In genomic region chr17:62479895-62480253, GRCh38 we compare ENCODE assay signal across 8 cellular contexts. TPM values are rescaled to one million over a fixed set of nuclear protein-coding genes. Genes with fewer than 3 reads are reported as not detected.
DNase-seq lines count a peak whose midpoint lies in the region; ATAC-seq and TF ChIP-seq lines count a peak whose summit lies in the region.
"Not testable (repeated sequence)": the region's sequence is repeated elsewhere in the genome, so short reads cannot be mapped to it uniquely, and the experiment has no call there.

No MANE protein-coding gene starts in this region.

- not testable (repeated sequence) for TF ChIP-seq RAD21 in neural cell (conservative IDR thresholded peaks at IDR 0.05)

- CTCF ChIA-PET in PC-3 (lab: Charles Lee): not testable (repeated sequence)

- peaks cover 19 to 41% (median 30%) of the 10 kb centered on the region in 11 experiments; a peak in 21 of 22 replicates for H3K36me3 ChIP-seq in BLaER1 treated with 17β-estradiol and CSF1 and Interleukin-3, amounts not matched to agents 10 nM and 100 nM
- H3K36me3 ChIP-seq in PC-3 (ENCODE audit: low read depth, low read length); ectodermal cell (ENCODE audit: control insufficient read depth, insufficient read depth, low read length); neural cell (ENCODE audit: insufficient read depth, low read length): not testable (repeated sequence)

- BruUV-seq in PC-3 (replicated peaks; lab: Mats Ljungman, UMichigan): TSS peak; percentile 51

- peak overlapping the region; percentile 38; the same call in 1 of the 2 replicates for H2AFZ ChIP-seq in PC-3 (ENCODE audit: low read length)
- H2AFZ ChIP-seq in neural cell (ENCODE audit: low read depth, low read length): not testable (repeated sequence)

- TF ChIP-seq CTCF in HL-60 (IDR thresholded peaks at IDR 0.05; ENCODE audit: insufficient read depth, low read length); PC-3 (conservative IDR thresholded peaks at IDR 0.05; ENCODE audit: low read depth, low read length); neural cell (IDR thresholded peaks at IDR 0.05; ENCODE audit: poor library complexity, severe bottlenecking): not testable (repeated sequence)

- H3K9me3 Mint-ChIP-seq in activated T-helper 1 cell treated with anti-CD3 and anti-CD28 coated beads, Interleukin-12 subunit alpha, Interleukin-12 subunit beta, Interleukin-2, Interleukin-4 antibody, amounts not matched to agents 30 ng/mL and 10 ng/mL and 1 ng/mL, durations not matched to agents 14 hours and 24 hours and 36 hours: not testable (repeated sequence)

- intact Hi-C loops in PC-3 (cut with micrococcal nuclease): not testable (repeated sequence)
- intact Hi-C loops in activated T-helper 1 cell treated with anti-CD3 and anti-CD28 coated beads, Interleukin-12 subunit alpha, Interleukin-12 subunit beta, Interleukin-2, Interleukin-4 antibody, amounts not matched to agents 30 ng/mL and 10 ng/mL and 1 ng/mL, durations not matched to agents 14 hours and 24 hours and 36 hours (cut with micrococcal nuclease): loop anchor here (2.0 kb wide), 1 partner anchor 57 kb away; the partner anchor contains the start of gene METTL2A

- not testable (repeated sequence) for H3F3A ChIP-seq in PC-3 (ENCODE audit: low read length, unreplicated experiment); neural cell (ENCODE audit: insufficient read depth, low read length, poor library complexity, severe bottlenecking)

- H3K9ac ChIP-seq in BLaER1 treated with 17β-estradiol and CSF1 and Interleukin-3, amounts not matched to agents 10 nM and 100 nM: peak overlapping the region; percentile 96 to 99 (median 98)
- peak overlapping the region; percentile 95 for H3K9ac ChIP-seq in PC-3 (ENCODE audit: low read length)
- peak overlapping the region; percentile 77 for H3K9ac ChIP-seq in neural cell (ENCODE audit: low read length)

- H3K27me3 Mint-ChIP-seq in activated T-helper 1 cell treated with anti-CD3 and anti-CD28 coated beads, Interleukin-12 subunit alpha, Interleukin-12 subunit beta, Interleukin-2, Interleukin-4 antibody, amounts not matched to agents 30 ng/mL and 10 ng/mL and 1 ng/mL, durations not matched to agents 14 hours and 24 hours and 36 hours (ENCODE audit: insufficient read depth): not testable (repeated sequence)

- peaks cover 65% of the 10 kb centered on the region for H3K79me2 ChIP-seq in PC-3 (ENCODE audit: low read length)
- H3K79me2 ChIP-seq in neural cell (replicated peaks; ENCODE audit: insufficient read depth, low read length): peaks cover 34% of the 10 kb centered on the region

- H3K9me2 ChIP-seq in PC-3 (replicated peaks; ENCODE audit: low read length); neural cell (ENCODE audit: insufficient read depth, low read length): not testable (repeated sequence)

- H3K27ac ChIP-seq in BLaER1 treated with 17β-estradiol and CSF1 and Interleukin-3, amounts not matched to agents 10 nM and 100 nM: peak overlapping the region; percentile 96 to 98 (median 97)
- H3K27ac ChIP-seq in HL-60 (replicated peaks) (peak overlapping the region; percentile 78), PC-3 (ENCODE audit: low read length) (peak overlapping the region; percentile 46), neural cell (ENCODE audit: low read length) (peak overlapping the region; percentile 63), substantia nigra (ENCODE audit: low read depth, low read length, poor library complexity, severe bottlenecking) (peak overlapping the region; percentile 63)
- not testable (repeated sequence) for H3K27ac ChIP-seq in ectodermal cell (ENCODE audit: insufficient read depth, low read depth, low read length, poor library complexity, severe bottlenecking)

- TF ChIP-seq EP300 in neural cell (conservative IDR thresholded peaks at IDR 0.05; ENCODE audit: poor library complexity, severe bottlenecking): not testable (repeated sequence)

- not testable (repeated sequence) for H3K27me3 ChIP-seq in BLaER1 treated with 17β-estradiol and CSF1 and Interleukin-3, amounts not matched to agents 10 nM and 100 nM; HL-60 (ENCODE audit: insufficient read depth, poor library complexity, severe bottlenecking); PC-3 (ENCODE audit: low read length); ectodermal cell (ENCODE audit: control insufficient read depth, insufficient read depth, low read length, poor library complexity, severe bottlenecking); neural cell (ENCODE audit: insufficient read depth, low read depth, low read length)

- peak overlapping the region; percentile 92 for H3K27ac Mint-ChIP-seq in activated T-helper 1 cell treated with anti-CD3 and anti-CD28 coated beads, Interleukin-12 subunit alpha, Interleukin-12 subunit beta, Interleukin-2, Interleukin-4 antibody, amounts not matched to agents 30 ng/mL and 10 ng/mL and 1 ng/mL, durations not matched to agents 14 hours and 24 hours and 36 hours

- peaks cover 18% of the 10 kb centered on the region for H3K36me3 Mint-ChIP-seq in activated T-helper 1 cell treated with anti-CD3 and anti-CD28 coated beads, Interleukin-12 subunit alpha, Interleukin-12 subunit beta, Interleukin-2, Interleukin-4 antibody, amounts not matched to agents 30 ng/mL and 10 ng/mL and 1 ng/mL, durations not matched to agents 14 hours and 24 hours and 36 hours (ENCODE audit: low read depth)

- H3K9me3 ChIP-seq in BLaER1 treated with 17β-estradiol and CSF1 and Interleukin-3, amounts not matched to agents 10 nM and 100 nM (replicated peaks in 1 of 11); PC-3 (ENCODE audit: low read length); ectodermal cell (ENCODE audit: control insufficient read depth, low read length); iPS-18c (ENCODE audit: control insufficient read depth, insufficient read depth, low read length); neural cell (ENCODE audit: low read length): not testable (repeated sequence)

- H3K4me1 ChIP-seq in BLaER1 treated with 17β-estradiol and CSF1 and Interleukin-3, amounts not matched to agents 10 nM and 100 nM: peaks cover 17 to 42% (median 26%) of the 10 kb centered on the region in 10 experiments
- peaks cover 15% of the 10 kb centered on the region for H3K4me1 ChIP-seq in PC-3 (ENCODE audit: insufficient read depth, low read length)
- H3K4me1 ChIP-seq in ectodermal cell (ENCODE audit: control insufficient read depth, insufficient read depth, low read length): not testable (repeated sequence)

- WGBS in ectodermal cell, 2 experiments: 0 to 10% methylated on average over 3 to 4 of the region's 5 CpGs

- POLR2A ChIA-PET in PC-3 (lab: Charles Lee; ENCODE audit: unreplicated experiment): not testable (repeated sequence)

- H3K4me2 ChIP-seq in BLaER1 treated with 17β-estradiol and CSF1 and Interleukin-3, amounts not matched to agents 10 nM and 100 nM: peak overlapping the region; percentile 72 to 90 (median 83)
- H3K4me2 ChIP-seq in PC-3 (ENCODE audit: low read length) (peak overlapping the region; percentile 99), neural cell (ENCODE audit: low read length) (peak overlapping the region; percentile 76)

- ATAC-seq in PC-3: not testable (repeated sequence)

- not testable (repeated sequence) for DNase-seq in HL-60 (ENCODE audit: low read depth in 1 of 2, low spot score in 1 of 2); PC-3; activated T-helper 1 cell treated with anti-CD3 and anti-CD28 coated beads, Interleukin-12 subunit alpha, Interleukin-12 subunit beta, Interleukin-2, Interleukin-4 antibody, amounts not matched to agents 30 ng/mL and 10 ng/mL and 1 ng/mL, durations not matched to agents 14 hours and 24 hours and 36 hours (ENCODE audit: low spot score)
- DNase-seq in substantia nigra (lab: John Stamatoyannopoulos, UW): peak in 1 of 49 donors; percentile 8

- H4K20me1 ChIP-seq in BLaER1 treated with 17β-estradiol and CSF1 and Interleukin-3, amounts not matched to agents 10 nM and 100 nM: peaks cover 17 to 52% (median 43%) of the 10 kb centered on the region in 11 experiments; a peak in 20 of 22 replicates
- H4K20me1 ChIP-seq in PC-3 (ENCODE audit: low read length): peaks cover 11% of the 10 kb centered on the region; the same call in 1 of the 2 replicates
- H4K20me1 ChIP-seq in neural cell (ENCODE audit: insufficient read depth): not testable (repeated sequence)

- peaks cover 31% of the 10 kb centered on the region for H3K4me1 Mint-ChIP-seq in activated T-helper 1 cell treated with anti-CD3 and anti-CD28 coated beads, Interleukin-12 subunit alpha, Interleukin-12 subunit beta, Interleukin-2, Interleukin-4 antibody, amounts not matched to agents 30 ng/mL and 10 ng/mL and 1 ng/mL, durations not matched to agents 14 hours and 24 hours and 36 hours (ENCODE audit: low read depth)

- peak overlapping the region; percentile 82 to 94 (median 86) for H3K4me3 ChIP-seq in BLaER1 treated with 17β-estradiol and CSF1 and Interleukin-3, amounts not matched to agents 10 nM and 100 nM
- H3K4me3 ChIP-seq in HL-60 (replicated peaks; ENCODE audit: insufficient read depth, low read length) (peak overlapping the region; percentile 49), PC-3 (ENCODE audit: low read length) (peak overlapping the region; percentile 96), ectodermal cell (ENCODE audit: insufficient read depth, low read depth, low read length) (peak overlapping the region; percentile 62), iPS-18c (ENCODE audit: insufficient read depth, low read depth, low read length) (peak overlapping the region; percentile 56), neural cell (ENCODE audit: low read length) (peak overlapping the region; percentile 68)

- H3K4me3 Mint-ChIP-seq in activated T-helper 1 cell treated with anti-CD3 and anti-CD28 coated beads, Interleukin-12 subunit alpha, Interleukin-12 subunit beta, Interleukin-2, Interleukin-4 antibody, amounts not matched to agents 30 ng/mL and 10 ng/mL and 1 ng/mL, durations not matched to agents 14 hours and 24 hours and 36 hours: peak overlapping the region; percentile 94

RNA-seq across cellular contexts. Expression of gene TLK2, which starts 1.2 kb away (rescaled TPM):
- total RNA-seq in PC-3 (2014; rRNA removed): 40.5 and 60.3 TPM in 2 replicates
- 44.0 and 50.8 TPM in 2 replicates for total RNA-seq in activated T-helper 1 cell treated with anti-CD3 and anti-CD28 coated beads, Interleukin-12 subunit alpha, Interleukin-12 subunit beta, Interleukin-2, Interleukin-4 antibody, amounts not matched to agents 30 ng/mL and 10 ng/mL and 1 ng/mL, durations not matched to agents 14 hours and 24 hours and 36 hours
- polyA plus RNA-seq in ectodermal cell (2013, experiment 1 of 4): 65.5 TPM
- polyA plus RNA-seq in ectodermal cell (2013, experiment 2 of 4): 76.9 TPM
- 54.0 TPM for polyA plus RNA-seq in ectodermal cell (2013, experiment 3 of 4)
- polyA plus RNA-seq in ectodermal cell (2013, experiment 4 of 4): 57.3 TPM
- 63.9 and 65.2 TPM in 2 replicates for polyA plus RNA-seq in neural cell
- polyA minus RNA-seq in neural cell: 97.4 and 118 TPM in 2 replicates

RNA-seq across cellular contexts. Expression of gene METTL2A, which starts 56.2 kb away (rescaled TPM):
- total RNA-seq in PC-3 (2014; rRNA removed): 28.0 and 38.7 TPM in 2 replicates
- 35.5 and 36.5 TPM in 2 replicates for total RNA-seq in activated T-helper 1 cell treated with anti-CD3 and anti-CD28 coated beads, Interleukin-12 subunit alpha, Interleukin-12 subunit beta, Interleukin-2, Interleukin-4 antibody, amounts not matched to agents 30 ng/mL and 10 ng/mL and 1 ng/mL, durations not matched to agents 14 hours and 24 hours and 36 hours
- polyA plus RNA-seq in ectodermal cell (2013, experiment 1 of 4): 30.5 TPM
- 39.3 TPM for polyA plus RNA-seq in ectodermal cell (2013, experiment 2 of 4)
- polyA plus RNA-seq in ectodermal cell (2013, experiment 3 of 4): 33.9 TPM
- 34.4 TPM for polyA plus RNA-seq in ectodermal cell (2013, experiment 4 of 4)
- polyA plus RNA-seq in neural cell: 18.7 and 25.7 TPM in 2 replicates
- 58.2 and 58.8 TPM in 2 replicates for polyA minus RNA-seq in neural cell
